In genomic region chr3:49976942-49977341, GRCh38 we compare ENCODE assay signal across 30 cellular contexts.
"Had no signal": no experiment of that assay in that cellular context is flagged by ENCODE, and none has a peak within 500 bp of the region (broad histone marks: within the 10 kb centered on the region; RNA-seq: fewer than 3 reads in every experiment).

No MANE protein-coding gene starts in this region.

- H3K9me3 Mint-ChIP-seq: activated B cell treated with CpG ODN at 0.5 μM for 24 hours; activated CD4-positive, alpha-beta memory T cell treated with anti-CD3 and anti-CD28 coated beads for 36 hours; activated naive CD4-positive, alpha-beta T cell treated with anti-CD3 and anti-CD28 coated beads for 36 hours; activated naive CD4-positive, alpha-beta T cell treated with anti-CD3 and anti-CD28 coated beads, Interleukin-2, amount 50 U/mL, for 72 hours; activated T-cell treated with anti-CD3 and anti-CD28 coated beads, Interleukin-2, amount 50 U/mL, for 4 hours; activated T-helper 1 cell treated with anti-CD3 and anti-CD28 coated beads, Interleukin-12 subunit alpha, Interleukin-12 subunit beta, Interleukin-2, Interleukin-4 antibody, amounts not matched to agents 30 ng/mL and 10 ng/mL and 1 ng/mL, durations not matched to agents 14 hours and 24 hours and 36 hours had no signal

- H3K36me3 ChIP-seq: breast epithelium had no signal

- H3K27ac ChIP-seq: adrenal gland, body of pancreas, breast epithelium, VCaP had no signal

- H3K4me3 Mint-ChIP-seq: activated B cell treated with CpG ODN at 0.5 μM for 24 hours; activated CD4-positive, alpha-beta memory T cell treated with anti-CD3 and anti-CD28 coated beads for 36 hours; activated naive CD4-positive, alpha-beta T cell treated with anti-CD3 and anti-CD28 coated beads for 36 hours; activated T-cell treated with anti-CD3 and anti-CD28 coated beads, Interleukin-2, amount 50 U/mL, for 4 hours; activated T-helper 1 cell treated with anti-CD3 and anti-CD28 coated beads, Interleukin-12 subunit alpha, Interleukin-12 subunit beta, Interleukin-2, Interleukin-4 antibody, amounts not matched to agents 30 ng/mL and 10 ng/mL and 1 ng/mL, durations not matched to agents 14 hours and 24 hours and 36 hours had no signal

- H3K27me3 Mint-ChIP-seq: activated B cell treated with CpG ODN at 0.5 μM for 24 hours; activated CD4-positive, alpha-beta memory T cell treated with anti-CD3 and anti-CD28 coated beads for 36 hours had no signal

- H3K4me1 ChIP-seq: body of pancreas, breast epithelium had no signal

- H3K4me3 ChIP-seq: adrenal gland, body of pancreas, breast epithelium had no signal

- H3K9me3 ChIP-seq: adrenal gland, body of pancreas, breast epithelium had no signal

- DNase-seq: activated B cell treated with CpG ODN at 0.5 μM for 24 hours; activated CD4-positive, alpha-beta memory T cell treated with anti-CD3 and anti-CD28 coated beads for 36 hours; activated CD4-positive, alpha-beta T cell treated with anti-CD3 and anti-CD28 coated beads for 4 hours; activated CD4-positive, alpha-beta T cell treated with anti-CD3 and anti-CD28 coated beads, Interleukin-2, amount 50 U/mL, for 1 hour; activated CD4-positive, CD25-positive, alpha-beta regulatory T cell treated with anti-CD3 and anti-CD28 coated beads, Interleukin-2, amount 50 U/mL, for 72 hours; activated CD8-positive, alpha-beta memory T cell treated with anti-CD3 and anti-CD28 coated beads, Interleukin-2, amount 50 U/mL, for 4 hours; activated gamma-delta T cell treated with Interleukin-2 at 50 U/mL for 16 hours; activated naive CD4-positive, alpha-beta T cell treated with anti-CD3 and anti-CD28 coated beads for 36 hours; activated T-cell treated with anti-CD3 and anti-CD28 coated beads for 4 hours; activated T-cell treated with anti-CD3 and anti-CD28 coated beads, Interleukin-2, amount 50 U/mL, for 4 hours; adrenal gland; body of pancreas; NCI-H1105; NCI-H1417 treated with DMSO at 0.1 percent for 48 hours; NCI-H187 treated with DMSO at 0.1 percent for 48 hours; NCI-H2081 treated with DMSO at 0.1 percent for 48 hours; NCI-H345; NCI-H524 treated with DMSO at 0.1 percent for 48 hours; NCI-H748 treated with DMSO at 0.1 percent for 48 hours; NK-92 treated with Interleukin-12 subunit alpha and Interleukin-12 subunit beta, amount 100 ng/mL, for 24 hours; RPMI8226; SW 1271; T-helper 1 cell; T-helper 2 cell; T-helper 9 cell had no signal

- H3K4me1 Mint-ChIP-seq: activated B cell treated with CpG ODN at 0.5 μM for 24 hours had no signal

- H3K27ac Mint-ChIP-seq: activated B cell treated with CpG ODN at 0.5 μM for 24 hours; activated CD4-positive, alpha-beta memory T cell treated with anti-CD3 and anti-CD28 coated beads for 36 hours; activated naive CD4-positive, alpha-beta T cell treated with anti-CD3 and anti-CD28 coated beads for 36 hours; activated naive CD4-positive, alpha-beta T cell treated with anti-CD3 and anti-CD28 coated beads, Interleukin-2, amount 50 U/mL, for 72 hours; activated T-helper 1 cell treated with anti-CD3 and anti-CD28 coated beads, Interleukin-12 subunit alpha, Interleukin-12 subunit beta, Interleukin-2, Interleukin-4 antibody, amounts not matched to agents 30 ng/mL and 10 ng/mL and 1 ng/mL, durations not matched to agents 14 hours and 24 hours and 36 hours had no signal

- ATAC-seq: activated naive CD4-positive, alpha-beta T cell treated with anti-CD3 and anti-CD28 coated beads, Interleukin-2, amount 50 U/mL, for 72 hours; activated T-cell treated with anti-CD3 and anti-CD28 coated beads, Interleukin-2, amount 50 U/mL, for 4 hours; body of pancreas had no signal

- FAIRE-seq: astrocyte had no signal

- H3K27me3 ChIP-seq: adrenal gland, body of pancreas, breast epithelium had no signal
